13 cellular contexts compared by ENCODE assay signal in genomic region chr12:110744697-110745264, GRCh38. TPM values are rescaled to one million over a fixed set of nuclear protein-coding genes. Genes with fewer than 3 reads are reported as not detected.
DNase-seq lines count a peak whose midpoint lies in the region; ATAC-seq and TF ChIP-seq lines count a peak whose summit lies in the region.
"Had no signal": no experiment of that assay in that cellular context is flagged by ENCODE, and none has a peak within 500 bp of the region (broad histone marks: within the 10 kb centered on the region; RNA-seq: fewer than 3 reads in every experiment).

No MANE protein-coding gene starts in this region.

- H3K27me3 Mint-ChIP-seq in endodermal cell (ENCODE audit: insufficient read depth) = peaks cover 22% of the 10 kb centered on the region

- 77 to 95% methylated on average over 3 to 5 of the region's 5 CpGs for WGBS in endodermal cell (ENCODE audit: insufficient coverage in 1 of 2, insufficient read length in 1 of 2), 2 experiments

- CTCF ChIA-PET in Panc1 (lab: Charles Lee) = interaction anchor here (0.6 kb wide), 1 partner anchor 40 kb away, joined by 3 read pairs; no protein-coding TSS in a partner anchor

- in situ Hi-C loops in G401 (cut with HindIII; ENCODE audit: low sequenced_read_pairs) = no loop called here
- in situ Hi-C loops in Panc1 (cut with HindIII; ENCODE audit: low pct_unique_long_range_greater_than_20kb, low sequenced_read_pairs) = no loop called here

- no peak for TF ChIP-seq CTCF in Panc1 (IDR thresholded peaks at IDR 0.05)
- no peak for TF ChIP-seq CTCF in endodermal cell (conservative IDR thresholded peaks at IDR 0.05)
- TF ChIP-seq CTCF in osteoblast (IDR thresholded peaks at IDR 0.05; ENCODE audit: extremely low read depth, low read depth, low read length) = no peak

- peak; percentile 10 for DNase-seq in G401 (ENCODE audit: low spot score)
- no peak for DNase-seq in Panc1 (ENCODE audit: low read depth, low spot score)
- peak; percentile 32 for DNase-seq in endodermal cell
- DNase-seq in osteoblast (ENCODE audit: insufficient read length, low spot score, missing footprints) = no peak
- no peak for DNase-seq in left ventricle myocardium superior
- no peak for DNase-seq in NCI-H187 treated with DMSO at 0.1 percent for 48 hours (lab: John Stamatoyannopoulos, UW)
- DNase-seq: DMS153, immature natural killer cell, NCI-H510A treated with DMSO at 0.1 percent for 48 hours had no signal

- no peak overlapping the region for H3K4me3 Mint-ChIP-seq in endodermal cell

- no peaks in the 10 kb centered on the region for H3K27me3 ChIP-seq in Panc1 (ENCODE audit: control insufficient read depth, insufficient read depth, low read length)
- H3K27me3 ChIP-seq in endodermal cell (ENCODE audit: control insufficient read depth, insufficient read depth, low read length, poor library complexity, severe bottlenecking) = no peaks in the 10 kb centered on the region
- H3K27me3 ChIP-seq in osteoblast (ENCODE audit: insufficient read depth, low read length) = no peaks in the 10 kb centered on the region

- no peaks in the 10 kb centered on the region for H3K9me3 Mint-ChIP-seq in endodermal cell
- H3K9me3 Mint-ChIP-seq: immature natural killer cell; stimulated activated effector memory CD8-positive, alpha-beta T cell treated with anti-CD3 and anti-CD28 coated beads, Interleukin-12 subunit alpha, Interleukin-12 subunit beta, amount 100 ng/mL, for 72 hours; T-helper 2 cell treated with Interferon-gamma antibody and Interleukin-4, amounts not matched to agents 5 μg/mL and 100 μg/mL, for 36 hours had no signal

- no TSS peak for BruUV-seq in Panc1 (replicated peaks; lab: Mats Ljungman, UMichigan)

- H3K4me3 ChIP-seq in Panc1 (ENCODE audit: low read depth in 2 of 2, low read length in 2 of 2) = no peak overlapping the region
- H3K4me3 ChIP-seq in endodermal cell (ENCODE audit: low read length) = no peak overlapping the region
- H3K4me3 ChIP-seq in osteoblast (ENCODE audit: insufficient read depth, low read length) = no peak overlapping the region

- POLR2A ChIA-PET in Panc1 (lab: Charles Lee) = no interaction called here

- intact Hi-C loops in Panc1 (cut with micrococcal nuclease; ENCODE audit: unreplicated experiment) = loop anchor here (5.0 kb wide), 1 partner anchor 83 kb away; no protein-coding TSS in a partner anchor
- intact Hi-C loops in left ventricle myocardium superior (cut with micrococcal nuclease) = no loop called here

- H2AFZ ChIP-seq in osteoblast (ENCODE audit: low read length) = no peak overlapping the region

- H3K9me3 ChIP-seq in Panc1 (ENCODE audit: control insufficient read depth, insufficient read depth, low read depth, low read length) = no peaks in the 10 kb centered on the region
- no peaks in the 10 kb centered on the region for H3K9me3 ChIP-seq in endodermal cell (ENCODE audit: control insufficient read depth, low read length)
- no peaks in the 10 kb centered on the region for H3K9me3 ChIP-seq in osteoblast (ENCODE audit: low read depth, low read length)

- H3K27ac Mint-ChIP-seq in endodermal cell = no peak overlapping the region
- H3K27ac Mint-ChIP-seq: T-helper 2 cell treated with Interferon-gamma antibody and Interleukin-4, amounts not matched to agents 5 μg/mL and 100 μg/mL, for 36 hours had no signal

- peaks cover 12% of the 10 kb centered on the region for H3K36me3 ChIP-seq in Panc1 (ENCODE audit: control insufficient read depth, insufficient read depth, low read length)
- peaks cover 6% of the 10 kb centered on the region for H3K36me3 ChIP-seq in endodermal cell (ENCODE audit: control insufficient read depth, insufficient read depth, low read length)
- H3K36me3 ChIP-seq in osteoblast (ENCODE audit: insufficient read depth, low read length) = no peaks in the 10 kb centered on the region

- H3K79me2 ChIP-seq in osteoblast (ENCODE audit: insufficient read depth, low read length) = peaks cover 29% of the 10 kb centered on the region

- ATAC-seq in Panc1 = peak; percentile 10; the same call in 1 of the 2 replicates
- ATAC-seq in GM19023 (IDR thresholded peaks at IDR 0.05; ENCODE audit: unreplicated experiment) = no peak
- no peak for ATAC-seq in HG02759 (IDR thresholded peaks at IDR 0.05; ENCODE audit: unreplicated experiment)
- ATAC-seq in left ventricle myocardium superior = no peak
- ATAC-seq: stimulated activated effector memory CD8-positive, alpha-beta T cell treated with anti-CD3 and anti-CD28 coated beads, Interleukin-12 subunit alpha, Interleukin-12 subunit beta, amount 100 ng/mL, for 72 hours had no signal

- no peak overlapping the region for H3K9ac ChIP-seq in endodermal cell (ENCODE audit: extremely low read depth, low read length, poor library complexity, severe bottlenecking)

- H3K27ac ChIP-seq in Panc1 (ENCODE audit: low read length) (peak overlapping the region; percentile 95), endodermal cell (ENCODE audit: low read depth, low read length) (no peak overlapping the region), osteoblast (ENCODE audit: low read depth, low read length) (no peak overlapping the region)

- H3K4me1 ChIP-seq in Panc1 (ENCODE audit: control insufficient read depth, insufficient read depth, low read length) (peaks cover 24% of the 10 kb centered on the region), endodermal cell (ENCODE audit: control insufficient read depth, insufficient read depth, low read length) (no peaks in the 10 kb centered on the region), osteoblast (ENCODE audit: insufficient read depth, low read length) (peaks cover 44% of the 10 kb centered on the region)

- H3K4me2 ChIP-seq in osteoblast (ENCODE audit: insufficient read depth, low read length) = peak overlapping the region; percentile 97

- H3K36me3 Mint-ChIP-seq in endodermal cell (ENCODE audit: low read depth) = no peaks in the 10 kb centered on the region
- H3K36me3 Mint-ChIP-seq: immature natural killer cell had no signal

- H4K20me1 ChIP-seq in osteoblast (ENCODE audit: insufficient read depth, low read length) = peaks cover 22% of the 10 kb centered on the region

- H3K4me1 Mint-ChIP-seq in endodermal cell = peaks cover 19% of the 10 kb centered on the region

RNA-seq across cellular contexts. Expression of gene PPP1CC, which starts 2.1 kb away (rescaled TPM):
- total RNA-seq in G401 (2014; rRNA removed; shearing (Covaris generic)) = 134 and 200 TPM in 2 replicates
- total RNA-seq in Panc1 (2021; ENCODE audit: unreplicated experiment) (219 TPM), endodermal cell (100 to 1,000 TPM; 179 to 201 TPM), osteoblast (107 and 114 TPM in 2 replicates), left ventricle myocardium superior (193 TPM)
- 153 TPM for polyA plus RNA-seq in Panc1 (2012; ENCODE audit: insufficient read length)
- polyA plus RNA-seq in endodermal cell (2013, experiment 1 of 2) = 278 TPM
- polyA plus RNA-seq in endodermal cell (2013, experiment 2 of 2) = 253 TPM

RNA-seq across cellular contexts. Expression of gene HVCN1, which starts 55.9 kb away (rescaled TPM):
- not detected in 2 replicates for total RNA-seq in G401 (2014; rRNA removed; shearing (Covaris generic))
- 0.87 TPM for total RNA-seq in Panc1 (2021; ENCODE audit: unreplicated experiment)
- polyA plus RNA-seq in Panc1 (2012; ENCODE audit: insufficient read length) = 1.2 TPM
- total RNA-seq in endodermal cell = 1 to 10 TPM; 8.8 to 9.5 TPM
- 9.3 TPM for polyA plus RNA-seq in endodermal cell (2013, experiment 1 of 2)
- 7.7 TPM for polyA plus RNA-seq in endodermal cell (2013, experiment 2 of 2)
- total RNA-seq in osteoblast = 2.1 and 2.9 TPM in 2 replicates
- total RNA-seq in left ventricle myocardium superior = 10.4 TPM

Comparison
In these comparisons a context has a peak if more than half of its experiments do, and no peak if none do; other contexts are left out.
1. DNase-seq: peak in G401 (single experiment) and endodermal cell (single experiment); none in Panc1 (single experiment), osteoblast (single experiment), left ventricle myocardium superior (single experiment) and NCI-H187 treated with DMSO at 0.1 percent for 48 hours (single experiment).